7 cellular contexts compared by ENCODE assay signal in genomic region chr14:33175951-33176350, GRCh38.
"Had no signal": no experiment of that assay in that cellular context is flagged by ENCODE, and none has a peak within 500 bp of the region (broad histone marks: within the 10 kb centered on the region; RNA-seq: fewer than 3 reads in every experiment).

No MANE protein-coding gene starts in this region.

- H3K4me3 ChIP-seq: GM12878 had no signal

- ATAC-seq: GM12878 had no signal

- DNase-seq: GDM1, GF-D8 had no signal

- FAIRE-seq: GM12878, GM12891, GM12892, GM18507, GM19239 had no signal
